Comparison of ENCODE assay signal across 19 cellular contexts in genomic region chr3:65288781-65289180, GRCh38.
DNase-seq lines count a peak whose midpoint lies in the region; ATAC-seq, FAIRE-seq and TF ChIP-seq lines count a peak whose summit lies in the region.
"Had no signal": no experiment of that assay in that cellular context is flagged by ENCODE, and none has a peak within 500 bp of the region (broad histone marks: within the 10 kb centered on the region; RNA-seq: fewer than 3 reads in every experiment).

No MANE protein-coding gene starts in this region.

- H3K4me2 ChIP-seq in PC-3 (ENCODE audit: low read length), result no peak overlapping the region

- H3K9me2 ChIP-seq in PC-3 (replicated peaks; ENCODE audit: low read length), result no peaks in the 10 kb centered on the region

- intact Hi-C loops in PC-3 (cut with micrococcal nuclease), result no loop called here
- intact Hi-C loops in kidney (cut with DNase I), result no loop called here

- H3K4me1 ChIP-seq in PC-3 (ENCODE audit: insufficient read depth, low read length), result no peaks in the 10 kb centered on the region
- H3K4me1 ChIP-seq in kidney (ENCODE audit: control insufficient read depth in 1 of 2, insufficient read depth in 1 of 2, low read depth in 1 of 2, low read length in 2 of 2), result no peaks in the 10 kb centered on the region

- H3K9ac ChIP-seq in PC-3 (ENCODE audit: low read length) (no peak overlapping the region), kidney (ENCODE audit: low read length in 2 of 2) (no peak overlapping the region)
- H3K9ac ChIP-seq: GM23248 had no signal

- no peaks in the 10 kb centered on the region for H3K27me3 ChIP-seq in PC-3 (ENCODE audit: low read length)

- no peak overlapping the region for H2AFZ ChIP-seq in PC-3 (ENCODE audit: low read length)
- H2AFZ ChIP-seq: GM23248 had no signal

- H3K9me3 ChIP-seq in PC-3 (ENCODE audit: low read length) (no peaks in the 10 kb centered on the region), kidney (ENCODE audit: control insufficient read depth in 1 of 2, low read length in 2 of 2) (no peaks in the 10 kb centered on the region)

- no TSS peak for BruUV-seq in PC-3 (replicated peaks; lab: Mats Ljungman, UMichigan)

- no peak overlapping the region for H3K4me3 ChIP-seq in PC-3 (ENCODE audit: low read length)
- H3K4me3 ChIP-seq in kidney (ENCODE audit: low read length in 2 of 2), result no peak overlapping the region
- H3K4me3 ChIP-seq: GM23248 had no signal

- H3K36me3 ChIP-seq in PC-3 (ENCODE audit: low read depth, low read length) (no peaks in the 10 kb centered on the region), kidney (ENCODE audit: control insufficient read depth in 1 of 2, insufficient read depth in 2 of 2, low read length in 2 of 2) (no peaks in the 10 kb centered on the region)

- no peak overlapping the region for H3K27ac ChIP-seq in PC-3 (ENCODE audit: low read length)
- H3K27ac ChIP-seq in kidney (ENCODE audit: low read depth in 2 of 2, low read length in 2 of 2), result no peak overlapping the region
- H3K27ac ChIP-seq: GM23248 had no signal

- no peaks in the 10 kb centered on the region for H3F3A ChIP-seq in PC-3 (ENCODE audit: low read length, unreplicated experiment)

- CTCF ChIA-PET in PC-3 (lab: Charles Lee), result no interaction called here

- no peak for FAIRE-seq in kidney (lab: Jason Lieb, UNC)
- FAIRE-seq: G401.6, GM12892, GM19239, H1 had no signal

- no peak for ATAC-seq in PC-3

- POLR2A ChIA-PET in PC-3 (lab: Charles Lee; ENCODE audit: unreplicated experiment), result no interaction called here

- TF ChIP-seq CTCF in PC-3 (conservative IDR thresholded peaks at IDR 0.05; ENCODE audit: low read depth, low read length), result no peak
- no peak for TF ChIP-seq CTCF in kidney (IDR thresholded peaks at IDR 0.05; ENCODE audit: borderline replicate concordance, extremely low read depth, insufficient read depth)

- peak; percentile 68 for DNase-seq in HT1080 (ENCODE audit: low read depth)
- DNase-seq in PC-3, result peak; percentile 7
- DNase-seq in T1000 (lab: John Stamatoyannopoulos, UW), result peak; percentile 14
- no peak for DNase-seq in NCI-H774 (lab: John Stamatoyannopoulos, UW)
- DNase-seq in kidney, result no peak
- DNase-seq in SKM-1 (lab: John Stamatoyannopoulos, UW; ENCODE audit: unreplicated experiment), result no peak
- DNase-seq: C1 segment of cervical spinal cord; Calu3; CD4-positive, alpha-beta memory T cell; COR-L47; DMS53; DMS79 treated with DMSO at 0.1 percent for 48 hours; GM23248; H7; HCEC 1CT had no signal

- H4K20me1 ChIP-seq in PC-3 (ENCODE audit: low read length), result no peaks in the 10 kb centered on the region

- no peaks in the 10 kb centered on the region for H3K79me2 ChIP-seq in PC-3 (ENCODE audit: low read length)

Comparison
In these comparisons a context has a peak if more than half of its experiments do, and no peak if none do; other contexts are left out.
1. DNase-seq: peak in HT1080 (single experiment), PC-3 (single experiment) and T1000 (single experiment); none in NCI-H774 (single experiment), kidney (single experiment) and SKM-1 (single experiment).